In the genomic region with DNA sequence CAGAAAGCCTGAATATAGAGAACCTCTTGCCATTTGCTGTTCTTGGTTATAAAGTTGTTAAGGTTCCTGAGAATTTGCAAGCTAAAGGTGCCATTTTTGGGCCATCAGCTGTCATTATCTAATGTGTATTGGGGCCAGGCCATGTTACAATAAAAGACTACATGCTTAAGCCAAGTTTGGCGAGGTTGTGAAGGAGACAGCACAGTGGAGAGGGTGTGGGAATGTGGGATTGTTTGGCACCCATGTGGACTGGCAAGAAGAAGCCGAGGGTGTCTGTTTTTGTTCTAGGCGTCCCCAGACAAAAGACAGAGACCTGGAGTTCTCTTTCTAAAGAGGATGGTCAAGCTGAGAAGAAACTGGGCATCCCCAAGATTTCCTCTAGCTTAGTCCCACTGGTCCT, we compare ENCODE assay signal across 18 cellular contexts.
A peak's percentile ranks its signal among the peaks of the same experiment; 100 is the strongest.
DNase-seq lines count a peak whose midpoint lies in the region; ATAC-seq and TF ChIP-seq lines count a peak whose summit lies in the region.
"Had no signal": no experiment of that assay in that cellular context is flagged by ENCODE, and none has a peak within 500 bp of the region (broad histone marks: within the 10 kb centered on the region; RNA-seq: fewer than 3 reads in every experiment).

No MANE protein-coding gene starts in this region.

- 50 to 68% (median 68%) methylated on average over 3 of the region's 3 CpGs for WGBS in heart left ventricle, 4 donors
- 71% methylated on average over 3 of the region's 3 CpGs for WGBS in right cardiac atrium

- peaks cover 0 to 29% (median 6%) of the 10 kb centered on the region in 12 donors for H3K4me1 ChIP-seq in heart left ventricle
- H3K4me1 ChIP-seq in right cardiac atrium (ENCODE audit: control insufficient read depth, insufficient read depth, low read length) = peaks cover 6% of the 10 kb centered on the region
- H3K4me1 ChIP-seq: A549 had no signal

- H3K27ac ChIP-seq in heart left ventricle = peak overlapping the region in 8 of 12 donors; percentile 5 to 54 (median 32)
- H3K27ac ChIP-seq in right cardiac atrium (ENCODE audit: low read length) = peak overlapping the region; percentile 79
- H3K27ac ChIP-seq: 22Rv1, A549, C4-2B, HL-60 had no signal

- peaks cover 0 to 53% (median 13%) of the 10 kb centered on the region in 9 donors for H3K36me3 ChIP-seq in heart left ventricle

- peaks cover 0 to 22% (median 0%) of the 10 kb centered on the region in 12 donors for H3K9me3 ChIP-seq in heart left ventricle
- no peaks in the 10 kb centered on the region for H3K9me3 ChIP-seq in right cardiac atrium (ENCODE audit: control insufficient read depth, low read length)

- intact Hi-C loops in Right ventricle myocardium inferior (cut with DNase I) = no loop called here
- intact Hi-C loops in cardiac septum (cut with DNase I) = no loop called here
- intact Hi-C loops in heart left ventricle (cut with DNase I) = no loop called here
- intact Hi-C loops in right cardiac atrium (cut with DNase I) = no loop called here

- TF ChIP-seq CTCF in heart left ventricle (IDR thresholded peaks at IDR 0.05) = no peak

- H3K4me3 ChIP-seq in heart left ventricle = no peak overlapping the region
- H3K4me3 ChIP-seq in right cardiac atrium (ENCODE audit: low read length) = no peak overlapping the region
- H3K4me3 ChIP-seq: A549, GM23338 had no signal

- H3K27me3 ChIP-seq in heart left ventricle (no peaks in the 10 kb centered on the region), right cardiac atrium (ENCODE audit: control insufficient read depth, insufficient read depth) (no peaks in the 10 kb centered on the region)

- TF ChIP-seq POLR2A in heart left ventricle (IDR thresholded peaks at IDR 0.05) = no peak

- DNase-seq in Right ventricle myocardium inferior (ENCODE audit: missing footprints) (no peak), cardiac septum (ENCODE audit: low spot score) (no peak), heart left ventricle (peak in 1 of 5 donors; percentile 30), right cardiac atrium (no peak), DMS53 (lab: John Stamatoyannopoulos, UW) (no peak)
- DNase-seq: AML-193; CD4-positive, alpha-beta memory T cell; DMS153; DMS79 treated with DMSO at 0.1 percent for 48 hours; GF-D8; HCEC 1CT had no signal

- ATAC-seq in Right ventricle myocardium inferior (peak; percentile 42), heart left ventricle (peak; percentile 47 to 69 (median 62)), right cardiac atrium (peak in 1 of 2 donors; percentile 72), HG02678 (IDR thresholded peaks at IDR 0.05; ENCODE audit: unreplicated experiment) (no peak), GM18517 (IDR thresholded peaks at IDR 0.05; ENCODE audit: unreplicated experiment) (no peak)
- ATAC-seq: A549, GM23338 had no signal

Comparison
In these comparisons a context has a peak if more than half of its experiments do, and no peak if none do; other contexts are left out.
1. ATAC-seq: peak in Right ventricle myocardium inferior (single experiment) and heart left ventricle (4 of 4); none in HG02678 (single experiment) and GM18517 (single experiment).